ENCODE assay signal across 22 cellular contexts in the genomic region with DNA sequence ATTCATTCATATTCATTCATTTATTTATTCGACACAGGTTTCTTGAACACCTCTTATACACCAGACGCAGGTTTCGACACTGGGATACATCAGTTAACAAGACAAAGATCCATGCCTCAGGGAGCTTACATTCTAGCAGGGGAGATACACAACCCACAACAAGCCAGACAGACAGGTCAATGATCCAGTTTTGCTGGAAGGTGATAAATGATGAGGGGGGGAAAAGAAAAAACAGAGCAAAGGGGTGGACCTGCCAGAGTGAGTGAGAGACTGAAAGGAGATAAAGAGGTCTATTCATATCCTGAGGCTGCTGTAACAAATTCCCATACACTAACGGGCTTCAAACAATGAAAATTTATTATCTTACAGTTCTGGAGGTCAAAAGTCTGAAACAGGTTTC.
DNase-seq lines count a peak whose midpoint lies in the region; ATAC-seq and TF ChIP-seq lines count a peak whose summit lies in the region.
"Had no signal": no experiment of that assay in that cellular context is flagged by ENCODE, and none has a peak within 500 bp of the region (broad histone marks: within the 10 kb centered on the region; RNA-seq: fewer than 3 reads in every experiment).

No MANE protein-coding gene starts in this region.

- peak overlapping the region in 10 of 12 donors; percentile 86 to 96 (median 94) for H3K27ac ChIP-seq in heart left ventricle
- peak overlapping the region; percentile 48 for H3K27ac ChIP-seq in muscle layer of colon (ENCODE audit: low read depth, low read length)
- H3K27ac ChIP-seq: cardiac muscle cell had no signal

- H3K27me3 ChIP-seq in heart left ventricle (no peaks in the 10 kb centered on the region), muscle layer of colon (ENCODE audit: control insufficient read depth in 1 of 2, insufficient read depth in 2 of 2, low read length in 2 of 2) (no peaks in the 10 kb centered on the region)
- H3K27me3 ChIP-seq: cardiac muscle cell, dorsolateral prefrontal cortex, MG63 had no signal

- DNase-seq in heart left ventricle (no peak), Right ventricle myocardium superior (no peak), amniotic epithelial cell (ENCODE audit: low read depth) (peak; percentile 88), type B pancreatic cell (ENCODE audit: extremely low spot score, unreplicated experiment) (no peak), NCI-H1105 treated with DMSO at 0.1 percent for 48 hours (lab: John Stamatoyannopoulos, UW) (no peak), amygdala (lab: John Stamatoyannopoulos, UW) (no peak)
- DNase-seq: activated CD4-positive, CD25-positive, alpha-beta regulatory T cell treated with anti-CD3 and anti-CD28 coated beads, Interleukin-2, amount 50 U/mL, for 72 hours; DMS153; dorsolateral prefrontal cortex; foreskin melanocyte; left colon; MG63; NCI-H146; NCI-H2171; RPMI8226; T1000 had no signal

- H3K4me3 ChIP-seq in heart left ventricle (no peak overlapping the region), muscle layer of colon (ENCODE audit: low read depth in 1 of 2, low read length in 2 of 2) (no peak overlapping the region)
- H3K4me3 ChIP-seq: A549, cardiac muscle cell, dorsolateral prefrontal cortex, MG63 had no signal

- H3K9me3 ChIP-seq in heart left ventricle (no peaks in the 10 kb centered on the region), muscle layer of colon (ENCODE audit: low read length) (no peaks in the 10 kb centered on the region)
- H3K9me3 ChIP-seq: A549, MG63 had no signal

- H3K27ac Mint-ChIP-seq in type B pancreatic cell = peak overlapping the region; percentile 52
- H3K27ac Mint-ChIP-seq: activated T-helper 17 cell treated with anti-CD3 and anti-CD28 coated beads, Interleukin-2, amount 50 U/mL, for 72 hours had no signal

- 74 to 78% (median 76%) methylated on average over 4 of the region's 4 CpGs for WGBS in heart left ventricle, 4 donors

- H3K4me1 ChIP-seq in heart left ventricle (peaks cover 0 to 97% (median 58%) of the 10 kb centered on the region in 12 donors), muscle layer of colon (ENCODE audit: insufficient read depth, low read length) (peaks cover 44% of the 10 kb centered on the region)

- intact Hi-C loops in heart left ventricle (cut with DNase I) (loop anchor here in 2 of 10 donors (5.0 to 10.0 kb wide), 3 partner anchors 78 to 176 kb away; a partner anchor contains a TSS), Right ventricle myocardium superior (cut with DNase I) (no loop called here)

- TF ChIP-seq CTCF in heart left ventricle (IDR thresholded peaks at IDR 0.05) = no peak
- no peak for TF ChIP-seq CTCF in type B pancreatic cell (conservative IDR thresholded peaks at IDR 0.05)

- no peak overlapping the region for H3K4me3 Mint-ChIP-seq in type B pancreatic cell
- H3K4me3 Mint-ChIP-seq: activated T-helper 17 cell treated with anti-CD3 and anti-CD28 coated beads, Interleukin-2, amount 50 U/mL, for 72 hours had no signal

- no peak for ATAC-seq in heart left ventricle
- ATAC-seq in Right ventricle myocardium superior (ENCODE audit: poor library complexity) = no peak
- no peak for ATAC-seq in esophagus mucosa
- ATAC-seq: A549; activated T-helper 17 cell treated with anti-CD3 and anti-CD28 coated beads, Interleukin-2, amount 50 U/mL, for 72 hours; left colon; SK-N-SH treated with all-trans-retinoic acid at 6 μM for 48 hours had no signal

- TF ChIP-seq POLR2A in heart left ventricle (IDR thresholded peaks at IDR 0.05) = no peak

- no peak overlapping the region for H3K9ac ChIP-seq in muscle layer of colon (ENCODE audit: low read length)

- H3K36me3 ChIP-seq in heart left ventricle (no peaks in the 10 kb centered on the region), muscle layer of colon (ENCODE audit: insufficient read depth, low read length) (no peaks in the 10 kb centered on the region)
- H3K36me3 ChIP-seq: cardiac muscle cell, MG63 had no signal

- H3K9me3 Mint-ChIP-seq in type B pancreatic cell = peaks cover 10% of the 10 kb centered on the region
- H3K9me3 Mint-ChIP-seq: activated T-helper 17 cell treated with anti-CD3 and anti-CD28 coated beads, Interleukin-2, amount 50 U/mL, for 72 hours had no signal

- no peaks in the 10 kb centered on the region for H3K36me3 Mint-ChIP-seq in type B pancreatic cell

- H3K27me3 Mint-ChIP-seq in type B pancreatic cell = peaks cover 57% of the 10 kb centered on the region

- peaks cover 34% of the 10 kb centered on the region for H3K4me1 Mint-ChIP-seq in type B pancreatic cell (ENCODE audit: unreplicated experiment)
